ENCODE assay signal across 15 cellular contexts in the genomic region with DNA sequence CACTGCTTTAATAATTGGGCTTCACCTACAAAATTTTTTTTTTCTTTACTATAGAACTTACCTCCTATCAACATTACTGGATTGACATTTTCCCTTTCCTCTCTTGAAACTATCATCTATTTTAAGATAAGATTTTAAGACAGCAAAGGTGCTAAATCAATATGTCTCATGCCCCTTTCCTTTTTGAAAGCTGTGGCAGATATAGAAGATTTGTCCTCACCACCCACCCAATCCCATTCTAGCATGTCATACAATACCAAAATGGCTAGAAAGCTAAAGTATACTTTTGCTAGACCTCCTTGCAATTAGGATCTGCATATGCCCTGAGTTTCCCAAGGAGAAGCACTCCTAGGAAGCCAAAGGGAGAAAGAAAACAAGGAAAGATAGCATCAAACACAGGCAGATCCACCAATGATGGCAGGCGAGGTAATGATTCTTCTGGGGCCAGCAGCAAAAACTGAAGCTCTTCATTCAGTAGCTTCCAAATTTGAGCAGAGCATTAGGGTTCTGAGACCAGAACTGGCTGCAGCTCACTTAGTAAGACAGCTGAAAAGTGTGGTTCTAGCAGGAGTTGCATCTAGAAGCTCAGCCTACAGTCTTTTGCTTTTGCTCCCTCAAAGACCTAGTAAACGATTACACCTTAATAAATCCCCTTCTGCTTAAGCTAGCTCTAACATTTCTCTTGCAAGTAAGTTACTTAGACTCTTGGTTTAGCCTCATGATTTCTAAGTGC.
A peak's percentile ranks its signal among the peaks of the same experiment; 100 is the strongest.
DNase-seq lines count a peak whose midpoint lies in the region; ATAC-seq lines count a peak whose summit lies in the region.
"Had no signal": no experiment of that assay in that cellular context is flagged by ENCODE, and none has a peak within 500 bp of the region (broad histone marks: within the 10 kb centered on the region; RNA-seq: fewer than 3 reads in every experiment).

No MANE protein-coding gene starts in this region.

- peaks cover 42% of the 10 kb centered on the region for H3K4me1 Mint-ChIP-seq in activated CD8-positive, alpha-beta memory T cell treated with anti-CD3 and anti-CD28 coated beads, Interleukin-2, amount 10 ng/mL, durations not matched to agents 7 days and 5 days
- peaks cover 33 to 44% (median 37%) of the 10 kb centered on the region in 3 donors for H3K4me1 Mint-ChIP-seq in CD8-positive, alpha-beta memory T cell
- peaks cover 37% of the 10 kb centered on the region for H3K4me1 Mint-ChIP-seq in activated T-helper 2 cell treated with anti-CD3 and anti-CD28 coated beads, Interferon-gamma antibody, Interleukin-2, Interleukin-4, amounts not matched to agents 10 μg/mL and 5 μg/mL and 100 μg/mL, durations not matched to agents 14 hours and 24 hours and 36 hours (ENCODE audit: low read depth)
- peaks cover 41% of the 10 kb centered on the region for H3K4me1 Mint-ChIP-seq in stimulated activated effector memory CD8-positive, alpha-beta T cell treated with anti-CD3 and anti-CD28 coated beads, Interleukin-12 subunit alpha, Interleukin-12 subunit beta, amount 100 ng/mL, for 72 hours

- H3K27ac Mint-ChIP-seq in activated CD8-positive, alpha-beta memory T cell treated with anti-CD3 and anti-CD28 coated beads, Interleukin-2, amount 10 ng/mL, durations not matched to agents 7 days and 5 days, result peak overlapping the region; percentile 80
- H3K27ac Mint-ChIP-seq in CD8-positive, alpha-beta memory T cell, result peak overlapping the region in 6 of 8 donors; percentile 14 to 70 (median 55)
- peak overlapping the region; percentile 81 for H3K27ac Mint-ChIP-seq in activated T-helper 2 cell treated with anti-CD3 and anti-CD28 coated beads, Interferon-gamma antibody, Interleukin-2, Interleukin-4, amounts not matched to agents 10 μg/mL and 5 μg/mL and 100 μg/mL, durations not matched to agents 14 hours and 24 hours and 36 hours
- H3K27ac Mint-ChIP-seq in stimulated activated effector memory CD8-positive, alpha-beta T cell treated with anti-CD3 and anti-CD28 coated beads, Interleukin-12 subunit alpha, Interleukin-12 subunit beta, amount 100 ng/mL, for 72 hours, result peak overlapping the region; percentile 19
- H3K27ac Mint-ChIP-seq: H9 had no signal

- no peaks in the 10 kb centered on the region for H3K9me3 ChIP-seq in CD8-positive, alpha-beta memory T cell (ENCODE audit: low read length)

- no peaks in the 10 kb centered on the region for H3K9me3 Mint-ChIP-seq in activated CD8-positive, alpha-beta memory T cell treated with anti-CD3 and anti-CD28 coated beads, Interleukin-2, amount 10 ng/mL, durations not matched to agents 7 days and 5 days (ENCODE audit: low read depth)
- H3K9me3 Mint-ChIP-seq in CD8-positive, alpha-beta memory T cell, result no peaks in the 10 kb centered on the region
- no peaks in the 10 kb centered on the region for H3K9me3 Mint-ChIP-seq in activated T-helper 2 cell treated with anti-CD3 and anti-CD28 coated beads, Interferon-gamma antibody, Interleukin-2, Interleukin-4, amounts not matched to agents 10 μg/mL and 5 μg/mL and 100 μg/mL, durations not matched to agents 14 hours and 24 hours and 36 hours
- H3K9me3 Mint-ChIP-seq in stimulated activated effector memory CD8-positive, alpha-beta T cell treated with anti-CD3 and anti-CD28 coated beads, Interleukin-12 subunit alpha, Interleukin-12 subunit beta, amount 100 ng/mL, for 72 hours, result no peaks in the 10 kb centered on the region
- H3K9me3 Mint-ChIP-seq: H9 had no signal

- ATAC-seq in activated CD8-positive, alpha-beta memory T cell treated with anti-CD3 and anti-CD28 coated beads, Interleukin-2, amount 10 ng/mL, durations not matched to agents 7 days and 5 days, result peak; percentile 52
- ATAC-seq in stimulated activated effector memory CD8-positive, alpha-beta T cell treated with anti-CD3 and anti-CD28 coated beads, Interleukin-12 subunit alpha, Interleukin-12 subunit beta, amount 100 ng/mL, for 72 hours, result peak; percentile 57
- ATAC-seq: GM12878, HepG2 had no signal

- H3K4me1 ChIP-seq in CD8-positive, alpha-beta memory T cell (ENCODE audit: insufficient read depth, low read length), result no peaks in the 10 kb centered on the region
- H3K4me1 ChIP-seq: BLaER1 treated with 17β-estradiol and CSF1 and Interleukin-3, amounts not matched to agents 10 nM and 100 nM had no signal

- H3K4me3 Mint-ChIP-seq in activated CD8-positive, alpha-beta memory T cell treated with anti-CD3 and anti-CD28 coated beads, Interleukin-2, amount 10 ng/mL, durations not matched to agents 7 days and 5 days, result peak overlapping the region; percentile 54
- H3K4me3 Mint-ChIP-seq in CD8-positive, alpha-beta memory T cell, result peak overlapping the region in 5 of 7 donors; percentile 1 to 60 (median 20)
- no peak overlapping the region for H3K4me3 Mint-ChIP-seq in activated T-helper 2 cell treated with anti-CD3 and anti-CD28 coated beads, Interferon-gamma antibody, Interleukin-2, Interleukin-4, amounts not matched to agents 10 μg/mL and 5 μg/mL and 100 μg/mL, durations not matched to agents 14 hours and 24 hours and 36 hours (ENCODE audit: low read depth)
- H3K4me3 Mint-ChIP-seq in stimulated activated effector memory CD8-positive, alpha-beta T cell treated with anti-CD3 and anti-CD28 coated beads, Interleukin-12 subunit alpha, Interleukin-12 subunit beta, amount 100 ng/mL, for 72 hours, result peak overlapping the region; percentile 54
- H3K4me3 Mint-ChIP-seq: CD4-positive, CD25-positive, alpha-beta regulatory T cell; H9 had no signal

- no peaks in the 10 kb centered on the region for H3K27me3 ChIP-seq in CD8-positive, alpha-beta memory T cell (ENCODE audit: insufficient read depth, low read length, poor library complexity, severe bottlenecking)
- H3K27me3 ChIP-seq: BLaER1 treated with 17β-estradiol and CSF1 and Interleukin-3, amounts not matched to agents 10 nM and 100 nM had no signal

- no peaks in the 10 kb centered on the region for H3K36me3 ChIP-seq in CD8-positive, alpha-beta memory T cell (ENCODE audit: insufficient read depth, low read length)

- CTCF ChIA-PET in activated CD8-positive, alpha-beta memory T cell treated with anti-CD3 and anti-CD28 coated beads, Interleukin-2, amount 10 ng/mL, durations not matched to agents 7 days and 5 days (lab: Charles Lee), result interaction anchor here (0.9 to 1.4 kb wide), 7 partner anchors 12 to 53 kb away, joined by 3 to 4 read pairs (median 3); no protein-coding TSS in a partner anchor
- CTCF ChIA-PET in CD8-positive, alpha-beta memory T cell (lab: Charles Lee), result interaction anchor here (1.0 kb wide), 1 partner anchor 38 kb away, joined by 3 read pairs; no protein-coding TSS in a partner anchor

- H3K27ac ChIP-seq in CD8-positive, alpha-beta memory T cell (ENCODE audit: low read depth, low read length), result no peak overlapping the region
- H3K27ac ChIP-seq: BLaER1 treated with 17β-estradiol and CSF1 and Interleukin-3, amounts not matched to agents 10 nM and 100 nM; GM23248 had no signal

- DNase-seq in activated CD8-positive, alpha-beta memory T cell treated with anti-CD3 and anti-CD28 coated beads, Interleukin-2, amount 10 ng/mL, durations not matched to agents 7 days and 5 days, result no peak
- DNase-seq in activated CD8-positive, alpha-beta memory T cell treated with anti-CD3 and anti-CD28 coated beads, Interleukin-2, amount 50 U/mL, for 4 hours, result no peak
- DNase-seq in CD8-positive, alpha-beta memory T cell, result no peak
- no peak for DNase-seq in activated T-helper 2 cell treated with anti-CD3 and anti-CD28 coated beads, Interferon-gamma antibody, Interleukin-2, Interleukin-4, amounts not matched to agents 10 μg/mL and 5 μg/mL and 100 μg/mL, durations not matched to agents 14 hours and 24 hours and 36 hours (ENCODE audit: low spot score)
- DNase-seq in stimulated activated effector memory CD8-positive, alpha-beta T cell treated with anti-CD3 and anti-CD28 coated beads, Interleukin-12 subunit alpha, Interleukin-12 subunit beta, amount 100 ng/mL, for 72 hours (ENCODE audit: low spot score in 2 of 2), result no peak
- DNase-seq in SHP77 (lab: John Stamatoyannopoulos, UW) (no peak), AG08396 (ENCODE audit: low spot score) (no peak)
- DNase-seq: 8988T; CD4-positive, CD25-positive, alpha-beta regulatory T cell; DMS79; GM23248; H9 had no signal

- H3K36me3 Mint-ChIP-seq in activated CD8-positive, alpha-beta memory T cell treated with anti-CD3 and anti-CD28 coated beads, Interleukin-2, amount 10 ng/mL, durations not matched to agents 7 days and 5 days, result peaks cover 13% of the 10 kb centered on the region
- H3K36me3 Mint-ChIP-seq in CD8-positive, alpha-beta memory T cell, result no peaks in the 10 kb centered on the region
- peaks cover 8% of the 10 kb centered on the region for H3K36me3 Mint-ChIP-seq in activated T-helper 2 cell treated with anti-CD3 and anti-CD28 coated beads, Interferon-gamma antibody, Interleukin-2, Interleukin-4, amounts not matched to agents 10 μg/mL and 5 μg/mL and 100 μg/mL, durations not matched to agents 14 hours and 24 hours and 36 hours (ENCODE audit: low read depth)
- H3K36me3 Mint-ChIP-seq in stimulated activated effector memory CD8-positive, alpha-beta T cell treated with anti-CD3 and anti-CD28 coated beads, Interleukin-12 subunit alpha, Interleukin-12 subunit beta, amount 100 ng/mL, for 72 hours, result peaks cover 6% of the 10 kb centered on the region

- no peaks in the 10 kb centered on the region for H3K27me3 Mint-ChIP-seq in activated CD8-positive, alpha-beta memory T cell treated with anti-CD3 and anti-CD28 coated beads, Interleukin-2, amount 10 ng/mL, durations not matched to agents 7 days and 5 days
- no peaks in the 10 kb centered on the region for H3K27me3 Mint-ChIP-seq in CD8-positive, alpha-beta memory T cell
- H3K27me3 Mint-ChIP-seq in activated T-helper 2 cell treated with anti-CD3 and anti-CD28 coated beads, Interferon-gamma antibody, Interleukin-2, Interleukin-4, amounts not matched to agents 10 μg/mL and 5 μg/mL and 100 μg/mL, durations not matched to agents 14 hours and 24 hours and 36 hours (ENCODE audit: low read depth), result no peaks in the 10 kb centered on the region

- no peak overlapping the region for H3K4me3 ChIP-seq in CD8-positive, alpha-beta memory T cell (ENCODE audit: low read length)
- H3K4me3 ChIP-seq: BLaER1 treated with 17β-estradiol and CSF1 and Interleukin-3, amounts not matched to agents 10 nM and 100 nM; GM12878; GM23248 had no signal

- POLR2A ChIA-PET in CD8-positive, alpha-beta memory T cell (lab: Charles Lee), result no interaction called here

- intact Hi-C loops in activated T-helper 2 cell treated with anti-CD3 and anti-CD28 coated beads, Interferon-gamma antibody, Interleukin-2, Interleukin-4, amounts not matched to agents 10 μg/mL and 5 μg/mL and 100 μg/mL, durations not matched to agents 14 hours and 24 hours and 36 hours (cut with micrococcal nuclease), result loop anchor here (2.0 to 5.0 kb wide), 3 partner anchors 43 to 95 kb away; no protein-coding TSS in a partner anchor

Comparison
In these comparisons a context has a peak if more than half of its experiments do, and no peak if none do; other contexts are left out.
1. H3K27ac Mint-ChIP-seq: peak in every context shown above with its lines; median percentile 81 in activated T-helper 2 cell treated with anti-CD3 and anti-CD28 coated beads, Interferon-gamma antibody, Interleukin-2, Interleukin-4, amounts not matched to agents 10 μg/mL and 5 μg/mL and 100 μg/mL, durations not matched to agents 14 hours and 24 hours and 36 hours; 80 in activated CD8-positive, alpha-beta memory T cell treated with anti-CD3 and anti-CD28 coated beads, Interleukin-2, amount 10 ng/mL, durations not matched to agents 7 days and 5 days; 55 in CD8-positive, alpha-beta memory T cell; 19 in stimulated activated effector memory CD8-positive, alpha-beta T cell treated with anti-CD3 and anti-CD28 coated beads, Interleukin-12 subunit alpha, Interleukin-12 subunit beta, amount 100 ng/mL, for 72 hours.